20 cellular contexts compared by ENCODE assay signal in the genomic region with DNA sequence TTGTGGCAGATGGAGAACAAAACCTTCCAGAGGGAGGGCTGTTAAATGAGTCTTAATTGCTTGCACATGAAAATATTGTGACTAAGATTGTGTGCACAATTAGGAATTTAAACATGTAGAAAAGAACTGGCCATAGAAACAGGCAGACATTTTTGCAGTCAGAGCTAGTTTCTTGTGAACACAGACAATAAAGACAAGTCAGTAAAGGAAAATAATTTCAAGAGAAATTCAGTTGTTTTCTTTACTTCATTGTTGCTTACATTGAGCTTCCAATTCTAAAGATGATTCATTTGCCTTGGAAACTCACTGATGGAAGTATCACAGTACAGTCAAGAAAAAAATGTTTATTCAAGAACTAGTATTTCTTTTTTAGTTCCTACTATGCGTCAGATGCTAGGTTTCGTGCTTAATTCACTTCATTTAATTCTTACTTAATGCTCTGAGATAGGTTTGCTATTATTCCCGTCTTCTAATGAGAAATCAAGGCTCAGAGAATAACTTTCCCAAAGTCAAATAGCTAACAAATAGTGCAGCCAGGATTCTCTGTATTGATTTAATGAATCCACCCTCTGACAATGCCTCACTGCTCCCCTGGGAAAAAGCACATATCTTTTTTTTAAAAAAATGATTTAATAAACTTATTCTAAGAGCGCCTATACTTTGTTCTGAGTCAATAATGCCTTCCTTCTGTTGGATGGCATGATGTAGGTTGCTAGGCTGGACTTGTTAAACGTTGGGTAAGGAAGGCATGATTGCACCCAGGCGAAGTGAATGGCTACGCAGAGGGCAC.
DNase-seq lines count a peak whose midpoint lies in the region; ATAC-seq and TF ChIP-seq lines count a peak whose summit lies in the region.
"Had no signal": no experiment of that assay in that cellular context is flagged by ENCODE, and none has a peak within 500 bp of the region (broad histone marks: within the 10 kb centered on the region; RNA-seq: fewer than 3 reads in every experiment).

No MANE protein-coding gene starts in this region.

- no peak for TF ChIP-seq CTCF in psoas muscle (IDR thresholded peaks at IDR 0.05)

- H3K36me3 ChIP-seq in psoas muscle (ENCODE audit: insufficient read depth in 1 of 2, low read depth in 1 of 2) (no peaks in the 10 kb centered on the region), SJCRH30 (no peaks in the 10 kb centered on the region)
- H3K36me3 ChIP-seq: transverse colon had no signal

- DNase-seq in DMS 273 (lab: John Stamatoyannopoulos, UW; ENCODE audit: unreplicated experiment) (peak; percentile 10), DMS 273 treated with DMSO at 0.1 percent for 48 hours (lab: John Stamatoyannopoulos, UW) (no peak), T-helper 17 cell (no peak), psoas muscle (no peak), iPS-NIHi7 (ENCODE audit: extremely low spot score) (no peak), SJCRH30 (no peak), activated gamma-delta T cell treated with Interleukin-2 at 50 U/mL for 16 hours (no peak)
- DNase-seq: activated effector memory CD4-positive, alpha-beta T cell treated with anti-CD3 and anti-CD28 coated beads, Interleukin-2, amount 50 U/mL, for 16 hours; CD4-positive, alpha-beta memory T cell; DND-41; effector memory CD4-positive, alpha-beta T cell; KBM-7; NCI-H1694 treated with DMSO at 0.1 percent for 48 hours; PC-9; stimulated activated CD4-positive, alpha-beta T cell treated with anti-CD3 and anti-CD28 coated beads, Interleukin-1b, Interleukin-23, amount 100 ng/mL, for 48 hours; stimulated activated naive CD4-positive, alpha-beta T cell; transverse colon had no signal

- no peaks in the 10 kb centered on the region for H3K27me3 Mint-ChIP-seq in T-helper 17 cell
- H3K27me3 Mint-ChIP-seq: CD4-positive, alpha-beta memory T cell; natural killer cell treated with Interleukin-12 subunit alpha and Interleukin-12 subunit beta and Interleukin-15 and Interleukin-18, amount 100 ng/mL, for 72 hours had no signal

- H3K27ac ChIP-seq in psoas muscle (peak overlapping the region; percentile 6), SJCRH30 (no peak overlapping the region)
- H3K27ac ChIP-seq: 22Rv1, PC-9, transverse colon had no signal

- H3K9me3 ChIP-seq in T-helper 17 cell (ENCODE audit: control insufficient read depth, low read length, poor library complexity, severe bottlenecking) = no peaks in the 10 kb centered on the region
- no peaks in the 10 kb centered on the region for H3K9me3 ChIP-seq in psoas muscle
- no peaks in the 10 kb centered on the region for H3K9me3 ChIP-seq in SJCRH30 (replicated peaks)
- H3K9me3 ChIP-seq: transverse colon had no signal

- no peak overlapping the region for H3K4me3 Mint-ChIP-seq in T-helper 17 cell
- H3K4me3 Mint-ChIP-seq: CD4-positive, alpha-beta memory T cell; natural killer cell treated with Interleukin-12 subunit alpha and Interleukin-12 subunit beta and Interleukin-15 and Interleukin-18, amount 100 ng/mL, for 72 hours had no signal

- WGBS in psoas muscle, 3 donors = 81 to 91% (median 81%) methylated on average over 7 of the region's 7 CpGs

- H3K27me3 ChIP-seq in psoas muscle (ENCODE audit: insufficient read depth in 3 of 3, low read length in 2 of 3) (no peaks in the 10 kb centered on the region), SJCRH30 (no peaks in the 10 kb centered on the region)
- H3K27me3 ChIP-seq: transverse colon had no signal

- H3K4me1 ChIP-seq in psoas muscle = peaks cover 3% of the 10 kb centered on the region
- H3K4me1 ChIP-seq in SJCRH30 = no peaks in the 10 kb centered on the region
- H3K4me1 ChIP-seq: transverse colon had no signal

- no peak overlapping the region for H3K4me3 ChIP-seq in psoas muscle
- no peak overlapping the region for H3K4me3 ChIP-seq in SJCRH30
- H3K4me3 ChIP-seq: PC-9, transverse colon had no signal

- peak overlapping the region; percentile 62 for H3K27ac Mint-ChIP-seq in T-helper 17 cell
- H3K27ac Mint-ChIP-seq: natural killer cell treated with Interleukin-12 subunit alpha and Interleukin-12 subunit beta and Interleukin-15 and Interleukin-18, amount 100 ng/mL, for 72 hours had no signal

- no peaks in the 10 kb centered on the region for H3K36me3 Mint-ChIP-seq in T-helper 17 cell (ENCODE audit: low read depth)
- H3K36me3 Mint-ChIP-seq: CD4-positive, alpha-beta memory T cell; natural killer cell treated with Interleukin-12 subunit alpha and Interleukin-12 subunit beta and Interleukin-15 and Interleukin-18, amount 100 ng/mL, for 72 hours had no signal

- no peak for ATAC-seq in T-helper 17 cell
- ATAC-seq in esophagus mucosa = peak; percentile 59
- ATAC-seq in psoas muscle = no peak
- ATAC-seq: natural killer cell treated with Interleukin-12 subunit alpha and Interleukin-12 subunit beta and Interleukin-15 and Interleukin-18, amount 100 ng/mL, for 72 hours had no signal

- H3K4me1 Mint-ChIP-seq in T-helper 17 cell = peaks cover 13% of the 10 kb centered on the region

- intact Hi-C loops in psoas muscle (cut with DNase I) = no loop called here
